27 cellular contexts compared by ENCODE assay signal in the genomic region with DNA sequence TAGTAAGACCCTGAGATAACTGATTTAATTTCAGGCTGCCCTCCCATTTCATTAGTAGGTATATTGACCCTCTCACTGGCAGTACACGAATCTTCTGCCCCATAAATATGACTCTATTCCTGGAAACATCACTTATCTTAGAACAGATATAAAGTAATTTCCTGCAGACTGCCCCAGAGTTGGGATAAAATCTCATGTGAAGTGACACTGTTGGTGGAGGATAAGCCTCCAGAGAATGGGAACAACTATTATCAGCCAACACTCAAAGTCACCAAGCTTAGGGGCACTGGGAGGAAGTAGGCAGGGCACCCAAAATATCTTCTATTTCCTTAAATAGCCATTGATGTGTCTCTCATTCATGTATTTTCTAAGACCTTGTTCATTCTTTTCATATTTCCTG. TPM values are rescaled to one million over a fixed set of nuclear protein-coding genes. Genes with fewer than 3 reads are reported as not detected.
"Had no signal": no experiment of that assay in that cellular context is flagged by ENCODE, and none has a peak within 500 bp of the region (broad histone marks: within the 10 kb centered on the region; RNA-seq: fewer than 3 reads in every experiment).

No MANE protein-coding gene starts in this region.

- H3K36me3 ChIP-seq: adrenal gland, breast epithelium, SJSA1, WERI-Rb-1 had no signal

- H3K27ac ChIP-seq: adrenal gland, breast epithelium, SJSA1, WERI-Rb-1 had no signal

- DNase-seq: activated CD4-positive, alpha-beta T cell treated with anti-CD3 and anti-CD28 coated beads for 4 hours; activated CD8-positive, alpha-beta memory T cell treated with anti-CD3 and anti-CD28 coated beads, Interleukin-2, amount 50 U/mL, for 48 hours; activated CD8-positive, alpha-beta T cell treated with anti-CD3 and anti-CD28 coated beads, Interleukin-2, amount 10 ng/mL, durations not matched to agents 7 days and 5 days; activated naive CD4-positive, alpha-beta T cell treated with anti-CD3 and anti-CD28 coated beads, Interleukin-2, amount 50 U/mL, for 16 hours; activated naive CD8-positive, alpha-beta T cell treated with anti-CD3 and anti-CD28 coated beads, Interleukin-2, amount 10 ng/mL, durations not matched to agents 7 days and 5 days; activated T-cell treated with anti-CD3 and anti-CD28 coated beads, Interleukin-2, amount 50 U/mL, for 1 hour; adrenal gland; anterior cingulate cortex; central memory CD4-positive, alpha-beta T cell; Karpas-422; MM.1S; NCI-H1105; NCI-H1436; NCI-H1694 treated with DMSO at 0.1 percent for 48 hours; NCI-H2029 treated with DMSO at 0.1 percent for 48 hours; NCI-H510A treated with DMSO at 0.1 percent for 48 hours; NCI-H69; NK-92 treated with Interleukin-12 subunit alpha and Interleukin-12 subunit beta, amount 100 ng/mL, for 24 hours; PC-3; SHP77; SW 1271; WERI-Rb-1 had no signal

- H3K4me1 ChIP-seq: adrenal gland, breast epithelium had no signal

- H3K4me3 ChIP-seq: adrenal gland, breast epithelium, SJSA1 had no signal

- H3K27me3 ChIP-seq: adrenal gland, breast epithelium, SJSA1 had no signal

- FAIRE-seq: RCC 7860 had no signal

- H3K9me3 ChIP-seq: adrenal gland, breast epithelium, SJSA1 had no signal

RNA-seq across cellular contexts. Expression of a gene that starts 8.2 kb away (rescaled TPM):
- total RNA-seq: activated CD8-positive, alpha-beta T cell treated with anti-CD3 and anti-CD28 coated beads, Interleukin-2, amount 10 ng/mL, durations not matched to agents 7 days and 5 days; activated naive CD8-positive, alpha-beta T cell treated with anti-CD3 and anti-CD28 coated beads, Interleukin-2, amount 10 ng/mL, durations not matched to agents 7 days and 5 days; T-helper 1 cell treated with Interleukin-12 subunit alpha and Interleukin-12 subunit beta and Interleukin-4 antibody, amounts not matched to agents 30 ng/mL and 1 ng/mL, for 36 hours had no signal

RNA-seq across cellular contexts. Expression of a gene that starts 11.1 kb away (rescaled TPM):
- total RNA-seq: activated CD8-positive, alpha-beta T cell treated with anti-CD3 and anti-CD28 coated beads, Interleukin-2, amount 10 ng/mL, durations not matched to agents 7 days and 5 days; activated naive CD8-positive, alpha-beta T cell treated with anti-CD3 and anti-CD28 coated beads, Interleukin-2, amount 10 ng/mL, durations not matched to agents 7 days and 5 days; chondrocyte; SJSA1; T-helper 1 cell treated with Interleukin-12 subunit alpha and Interleukin-12 subunit beta and Interleukin-4 antibody, amounts not matched to agents 30 ng/mL and 1 ng/mL, for 36 hours had no signal
- polyA plus RNA-seq: adrenal gland had no signal

RNA-seq across cellular contexts. Expression of a gene that starts 16.1 kb away (rescaled TPM):
- total RNA-seq: activated CD8-positive, alpha-beta T cell treated with anti-CD3 and anti-CD28 coated beads, Interleukin-2, amount 10 ng/mL, durations not matched to agents 7 days and 5 days; activated naive CD8-positive, alpha-beta T cell treated with anti-CD3 and anti-CD28 coated beads, Interleukin-2, amount 10 ng/mL, durations not matched to agents 7 days and 5 days; adrenal gland; breast epithelium; chondrocyte; PC-3; SJSA1; T-helper 1 cell treated with Interleukin-12 subunit alpha and Interleukin-12 subunit beta and Interleukin-4 antibody, amounts not matched to agents 30 ng/mL and 1 ng/mL, for 36 hours had no signal
- polyA plus RNA-seq: adrenal gland had no signal

RNA-seq across cellular contexts. Expression of a gene that starts 33.4 kb away (rescaled TPM):
- total RNA-seq: activated CD8-positive, alpha-beta T cell treated with anti-CD3 and anti-CD28 coated beads, Interleukin-2, amount 10 ng/mL, durations not matched to agents 7 days and 5 days; activated naive CD8-positive, alpha-beta T cell treated with anti-CD3 and anti-CD28 coated beads, Interleukin-2, amount 10 ng/mL, durations not matched to agents 7 days and 5 days; chondrocyte; SJSA1; T-helper 1 cell treated with Interleukin-12 subunit alpha and Interleukin-12 subunit beta and Interleukin-4 antibody, amounts not matched to agents 30 ng/mL and 1 ng/mL, for 36 hours had no signal
- polyA plus RNA-seq: adrenal gland had no signal

RNA-seq across cellular contexts. Expression of a gene that starts 48.4 kb away (rescaled TPM):
- total RNA-seq: activated CD8-positive, alpha-beta T cell treated with anti-CD3 and anti-CD28 coated beads, Interleukin-2, amount 10 ng/mL, durations not matched to agents 7 days and 5 days; activated naive CD8-positive, alpha-beta T cell treated with anti-CD3 and anti-CD28 coated beads, Interleukin-2, amount 10 ng/mL, durations not matched to agents 7 days and 5 days; adrenal gland; breast epithelium; chondrocyte; PC-3; SJSA1; T-helper 1 cell treated with Interleukin-12 subunit alpha and Interleukin-12 subunit beta and Interleukin-4 antibody, amounts not matched to agents 30 ng/mL and 1 ng/mL, for 36 hours had no signal
- polyA plus RNA-seq: adrenal gland had no signal
